25 cellular contexts compared by ENCODE assay signal in the genomic region with DNA sequence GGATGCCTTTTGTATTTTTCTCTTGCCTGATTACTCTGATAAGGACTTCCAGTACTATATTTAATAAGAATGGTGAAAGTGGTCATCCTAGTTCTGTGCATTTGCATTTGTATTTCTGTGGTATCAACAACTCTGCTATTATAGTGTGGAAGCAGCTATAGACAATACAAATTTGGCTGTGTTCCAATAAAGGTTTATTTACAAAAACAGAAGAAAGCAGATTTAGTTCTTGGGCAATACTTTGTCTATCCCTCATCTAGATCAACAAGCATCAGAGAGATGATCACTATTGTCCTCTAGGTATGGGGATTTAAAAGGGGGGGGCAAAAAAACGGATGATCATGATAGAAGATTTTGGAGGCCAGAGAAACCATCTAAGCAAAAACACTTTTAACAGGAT.
"Had no signal": no experiment of that assay in that cellular context is flagged by ENCODE, and none has a peak within 500 bp of the region (broad histone marks: within the 10 kb centered on the region; RNA-seq: fewer than 3 reads in every experiment).

No MANE protein-coding gene starts in this region.

- DNase-seq: activated CD4-positive, alpha-beta memory T cell treated with anti-CD3 and anti-CD28 coated beads for 36 hours; activated CD4-positive, alpha-beta T cell treated with anti-CD3 and anti-CD28 coated beads for 1 hour; activated CD4-positive, alpha-beta T cell treated with anti-CD3 and anti-CD28 coated beads, Interleukin-2, amount 10 ng/mL, durations not matched to agents 7 days and 5 days; activated CD8-positive, alpha-beta memory T cell treated with anti-CD3 and anti-CD28 coated beads for 24 hours; activated gamma-delta T cell; activated naive CD4-positive, alpha-beta T cell treated with anti-CD3 and anti-CD28 coated beads, Interleukin-2, amount 10 ng/mL, durations not matched to agents 7 days and 5 days; activated naive CD8-positive, alpha-beta T cell treated with anti-CD3 and anti-CD28 coated beads, Interleukin-2, amount 50 U/mL, for 24 hours; activated T-cell treated with anti-CD3 and anti-CD28 coated beads, Interleukin-2, amount 50 U/mL, for 48 hours; amygdala; MG63; MV-4-11; NCI-H1092 treated with DMSO at 0.1 percent for 48 hours; NCI-H1436 treated with DMSO at 0.1 percent for 48 hours; NCI-H187; NCI-H2081; NCI-H510A treated with DMSO at 0.1 percent for 48 hours; NCI-H774; PC-9; SHP77 treated with DMSO at 0.1 percent for 48 hours; T-helper 17 cell; T-helper 9 cell had no signal

- H3K27ac Mint-ChIP-seq: activated CD4-positive, alpha-beta memory T cell treated with anti-CD3 and anti-CD28 coated beads for 36 hours; activated CD4-positive, alpha-beta T cell treated with anti-CD3 and anti-CD28 coated beads, Interleukin-2, amount 10 ng/mL, durations not matched to agents 7 days and 5 days; activated naive CD4-positive, alpha-beta T cell treated with anti-CD3 and anti-CD28 coated beads, Interleukin-2, amount 10 ng/mL, durations not matched to agents 7 days and 5 days; activated naive CD8-positive, alpha-beta T cell treated with anti-CD3 and anti-CD28 coated beads, Interleukin-2, amount 50 U/mL, for 24 hours; activated T-helper 17 cell treated with anti-CD3 and anti-CD28 coated beads, Interleukin-2, amount 50 U/mL, for 72 hours; T-helper 17 cell; WTC11 had no signal

- H3K4me2 ChIP-seq: PC-9 had no signal

- H3K27me3 ChIP-seq: MG63 had no signal

- H3K36me3 ChIP-seq: MG63 had no signal

- H3K4me3 ChIP-seq: MG63, PC-9 had no signal

- H3K27ac ChIP-seq: PC-9 had no signal

- H3K9me3 Mint-ChIP-seq: activated CD4-positive, alpha-beta memory T cell treated with anti-CD3 and anti-CD28 coated beads for 36 hours; activated naive CD8-positive, alpha-beta T cell treated with anti-CD3 and anti-CD28 coated beads, Interleukin-2, amount 50 U/mL, for 24 hours; brain; central memory CD8-positive, alpha-beta T cell; WTC11 had no signal

- H3K27me3 Mint-ChIP-seq: activated CD4-positive, alpha-beta memory T cell treated with anti-CD3 and anti-CD28 coated beads for 36 hours; activated CD4-positive, alpha-beta T cell treated with anti-CD3 and anti-CD28 coated beads, Interleukin-2, amount 10 ng/mL, durations not matched to agents 7 days and 5 days; activated naive CD4-positive, alpha-beta T cell treated with anti-CD3 and anti-CD28 coated beads, Interleukin-2, amount 10 ng/mL, durations not matched to agents 7 days and 5 days; activated naive CD8-positive, alpha-beta T cell treated with anti-CD3 and anti-CD28 coated beads, Interleukin-2, amount 50 U/mL, for 24 hours; activated T-helper 17 cell treated with anti-CD3 and anti-CD28 coated beads, Interleukin-2, amount 50 U/mL, for 72 hours; central memory CD8-positive, alpha-beta T cell; T-helper 17 cell had no signal

- ATAC-seq: activated naive CD8-positive, alpha-beta T cell treated with anti-CD3 and anti-CD28 coated beads, Interleukin-2, amount 50 U/mL, for 24 hours; activated T-helper 17 cell treated with anti-CD3 and anti-CD28 coated beads, Interleukin-2, amount 50 U/mL, for 72 hours; T-helper 17 cell; WTC11 had no signal

- H3K36me3 Mint-ChIP-seq: activated CD4-positive, alpha-beta memory T cell treated with anti-CD3 and anti-CD28 coated beads for 36 hours; brain; WTC11 had no signal

- H3K4me3 Mint-ChIP-seq: activated CD4-positive, alpha-beta memory T cell treated with anti-CD3 and anti-CD28 coated beads for 36 hours; activated CD4-positive, alpha-beta T cell treated with anti-CD3 and anti-CD28 coated beads, Interleukin-2, amount 10 ng/mL, durations not matched to agents 7 days and 5 days; activated naive CD4-positive, alpha-beta T cell treated with anti-CD3 and anti-CD28 coated beads, Interleukin-2, amount 10 ng/mL, durations not matched to agents 7 days and 5 days; activated naive CD8-positive, alpha-beta T cell treated with anti-CD3 and anti-CD28 coated beads, Interleukin-2, amount 50 U/mL, for 24 hours; activated T-helper 17 cell treated with anti-CD3 and anti-CD28 coated beads, Interleukin-2, amount 50 U/mL, for 72 hours; brain; central memory CD8-positive, alpha-beta T cell; T-helper 17 cell; WTC11 had no signal

- H3K9me3 ChIP-seq: MG63 had no signal
